17 cellular contexts compared by ENCODE assay signal in the genomic region with DNA sequence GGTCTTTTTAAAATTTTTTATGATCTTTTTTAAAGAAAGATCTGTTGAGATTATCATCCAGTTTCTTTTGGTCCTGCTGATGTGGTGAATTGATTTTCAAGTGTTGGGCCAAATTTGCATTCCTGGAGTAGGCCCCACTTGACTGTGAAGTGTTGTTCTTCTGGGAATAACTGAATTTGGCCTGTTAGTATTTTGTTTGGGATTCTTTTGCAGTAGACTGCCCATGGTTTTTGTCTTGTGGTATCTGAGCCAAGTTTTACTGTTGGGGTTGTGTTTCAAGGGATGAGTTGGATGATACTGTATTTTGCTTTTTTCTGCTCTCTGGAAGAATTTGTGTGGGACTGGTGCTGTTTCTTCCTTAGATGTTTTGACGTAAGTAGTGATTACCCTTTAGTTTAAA. TPM values are rescaled to one million over a fixed set of nuclear protein-coding genes. Genes with fewer than 3 reads are reported as not detected.
DNase-seq lines count a peak whose midpoint lies in the region; ATAC-seq and TF ChIP-seq lines count a peak whose summit lies in the region.
"Had no signal": no experiment of that assay in that cellular context is flagged by ENCODE, and none has a peak within 500 bp of the region (broad histone marks: within the 10 kb centered on the region; RNA-seq: fewer than 3 reads in every experiment).

No MANE protein-coding gene starts in this region.

- H3K4me1 ChIP-seq in DOHH2 (ENCODE audit: control insufficient read depth, low read length): peaks cover 60% of the 10 kb centered on the region
- H3K4me1 ChIP-seq in transverse colon: no peaks in the 10 kb centered on the region
- H3K4me1 ChIP-seq: colonic mucosa, prostate gland, vagina had no signal

- TF ChIP-seq EP300 in transverse colon (IDR thresholded peaks at IDR 0.05; ENCODE audit: low read depth): no peak

- TF ChIP-seq CTCF in 22Rv1 (IDR thresholded peaks at IDR 0.05) (no peak), DOHH2 (IDR thresholded peaks at IDR 0.05; ENCODE audit: low read depth, low read length, poor library complexity, severe bottlenecking) (no peak), fibroblast of villous mesenchyme (IDR thresholded peaks at IDR 0.05; ENCODE audit: insufficient read depth, low read depth, low read length) (no peak), transverse colon (IDR thresholded peaks at IDR 0.05) (no peak)

- peak overlapping the region; percentile 68 for H3K27ac ChIP-seq in 22Rv1
- H3K27ac ChIP-seq in DOHH2 (ENCODE audit: low read depth, low read length): peak overlapping the region; percentile 94
- no peak overlapping the region for H3K27ac ChIP-seq in transverse colon
- H3K27ac ChIP-seq: colonic mucosa, prostate gland, vagina had no signal

- in situ Hi-C loops in transverse colon (cut with MboI; ENCODE audit: low pct_ligation_motif_present in 1 of 4, low pct_unique_long_range_greater_than_20kb in 1 of 4, low sequenced_read_pairs in 3 of 4): no loop called here

- no peaks in the 10 kb centered on the region for H3K9me3 ChIP-seq in DOHH2 (ENCODE audit: control insufficient read depth, insufficient read depth, low read length)
- no peaks in the 10 kb centered on the region for H3K9me3 ChIP-seq in transverse colon
- H3K9me3 ChIP-seq: colonic mucosa, prostate gland, vagina had no signal

- DNase-seq in fibroblast of villous mesenchyme (ENCODE audit: low read depth) (peak; percentile 45), GF-D8 (lab: John Stamatoyannopoulos, UW) (no peak), activated gamma-delta T cell (lab: John Stamatoyannopoulos, UW) (no peak), transverse colon (no peak)
- DNase-seq: activated CD8-positive, alpha-beta memory T cell treated with anti-CD3 and anti-CD28 coated beads, Interleukin-2, amount 50 U/mL, for 48 hours; amniotic stem cell; colonic mucosa; NCI-H1105; NCI-H524; stimulated activated CD8-positive, alpha-beta memory T cell treated with anti-CD3 and anti-CD28 coated beads, Interleukin-4, amount 100 ng/mL, for 48 hours had no signal

- H3K4me3 ChIP-seq in DOHH2 (ENCODE audit: low read length) (peak overlapping the region; percentile 67), fibroblast of villous mesenchyme (ENCODE audit: low read depth, low read length) (no peak overlapping the region), transverse colon (no peak overlapping the region)
- H3K4me3 ChIP-seq: colonic mucosa, prostate gland, vagina had no signal

- H3K27me3 ChIP-seq in DOHH2 (ENCODE audit: control insufficient read depth, low read length) (no peaks in the 10 kb centered on the region), transverse colon (no peaks in the 10 kb centered on the region)
- H3K27me3 ChIP-seq: colonic mucosa, vagina had no signal

- no peaks in the 10 kb centered on the region for H4K20me1 ChIP-seq in DOHH2 (ENCODE audit: control insufficient read depth, insufficient read depth, low read depth, low read length)

- TF ChIP-seq POLR2A in transverse colon (IDR thresholded peaks at IDR 0.05): no peak

- peak overlapping the region; percentile 94 for H3K4me2 ChIP-seq in DOHH2 (ENCODE audit: low read length)

- ATAC-seq in HG03457 (IDR thresholded peaks at IDR 0.05; ENCODE audit: unreplicated experiment): peak; percentile 8
- no peak for ATAC-seq in SK-N-SH treated with all-trans-retinoic acid at 6 μM for 48 hours
- ATAC-seq: HCT116 had no signal

- peaks cover 52% of the 10 kb centered on the region for H3K36me3 ChIP-seq in DOHH2 (ENCODE audit: control insufficient read depth, low read length)
- H3K36me3 ChIP-seq in transverse colon: peaks cover 0 to 67% (median 18%) of the 10 kb centered on the region in 4 donors

- H3K79me2 ChIP-seq in DOHH2 (ENCODE audit: control insufficient read depth, low read length): no peaks in the 10 kb centered on the region

- H3F3A ChIP-seq in DOHH2 (ENCODE audit: control insufficient read depth, insufficient read depth): peaks cover 11% of the 10 kb centered on the region; the same call in 1 of the 2 replicates

- intact Hi-C loops in transverse colon (cut with DNase I; ENCODE audit: low total_unique reads): no loop called here

- 77 to 83% methylated on average over 1 of the region's 1 CpG for WGBS in transverse colon (ENCODE audit: low coverage in 1 of 2), 2 donors

- no peaks in the 10 kb centered on the region for H3K9me2 ChIP-seq in DOHH2 (replicated peaks; ENCODE audit: control insufficient read depth, low read length)

TF ChIP-seq in SK-N-SH treated with all-trans-retinoic acid at 6 μM for 48 hours, 23 proteins besides CTCF, POLR2A, EP300 and RAD21:
- TF ChIP-seq GLIS3 (CRISPR knock-in tag; IDR thresholded peaks at IDR 0.05) (no peak), TOX (CRISPR knock-in tag; IDR thresholded peaks at IDR 0.05; ENCODE audit: borderline replicate concordance) (no peak), ESRRG (CRISPR knock-in tag; IDR thresholded peaks at IDR 0.05) (no peak), ZFP30 (CRISPR knock-in tag; IDR thresholded peaks at IDR 0.05) (no peak), TCF4 (CRISPR knock-in tag; IDR thresholded peaks at IDR 0.05; ENCODE audit: borderline replicate concordance) (no peak)
- TF ChIP-seq, protein P1, sequence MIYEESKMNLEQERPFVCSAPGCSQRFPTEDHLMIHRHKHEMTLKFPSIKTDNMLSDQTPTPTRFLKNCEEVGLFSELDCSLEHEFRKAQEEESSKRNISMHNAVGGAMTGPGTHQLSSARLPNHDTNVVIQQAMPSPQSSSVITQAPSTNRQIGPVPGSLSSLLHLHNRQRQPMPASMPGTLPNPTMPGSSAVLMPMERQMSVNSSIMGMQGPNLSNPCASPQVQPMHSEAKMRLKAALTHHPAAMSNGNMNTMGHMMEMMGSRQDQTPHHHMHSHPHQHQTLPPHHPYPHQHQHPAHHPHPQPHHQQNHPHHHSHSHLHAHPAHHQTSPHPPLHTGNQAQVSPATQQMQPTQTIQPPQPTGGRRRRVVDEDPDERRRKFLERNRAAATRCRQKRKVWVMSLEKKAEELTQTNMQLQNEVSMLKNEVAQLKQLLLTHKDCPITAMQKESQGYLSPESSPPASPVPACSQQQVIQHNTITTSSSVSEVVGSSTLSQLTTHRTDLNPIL (CRISPR knock-in tag; IDR thresholded peaks at IDR 0.05; ENCODE audit: low read depth): no peak

RNA-seq across cellular contexts. Expression of gene SYCP3, which starts 4.0 kb away (rescaled TPM):
- total RNA-seq in fibroblast of villous mesenchyme (under 0.01 and 0.32 TPM in 2 replicates), transverse colon (under 1 TPM in 1 of 4 donors, not detected in 3; 0.16 TPM)
- total RNA-seq: vagina had no signal

RNA-seq across cellular contexts. Expression of gene CHPT1, which starts 45.8 kb away (rescaled TPM):
- total RNA-seq in fibroblast of villous mesenchyme (24.8 and 35.4 TPM in 2 replicates), transverse colon (100 to 1,000 TPM; 114 to 215 (median 138) TPM)

Comparison
In these comparisons a context has a peak if more than half of its experiments do, and no peak if none do; other contexts are left out.
1. H3K27ac ChIP-seq: peak in 22Rv1 (single experiment) and DOHH2 (single experiment); none in transverse colon (0 of 4).